8 cellular contexts compared by ENCODE assay signal in genomic region chr6:2733324-2733723, GRCh38. TPM values are rescaled to one million over a fixed set of nuclear protein-coding genes. Genes with fewer than 3 reads are reported as not detected.
DNase-seq lines count a peak whose midpoint lies in the region; ATAC-seq, FAIRE-seq and TF ChIP-seq lines count a peak whose summit lies in the region.

No MANE protein-coding gene starts in this region.

- no peak overlapping the region for H3K4me2 ChIP-seq in GM12878 (ENCODE audit: control insufficient read depth, insufficient read depth)

- H3K9ac ChIP-seq in GM12878 (ENCODE audit: control insufficient read depth, insufficient read depth, low read length) = no peak overlapping the region
- H3K9ac ChIP-seq in endodermal cell (ENCODE audit: extremely low read depth, low read length, poor library complexity, severe bottlenecking) = no peak overlapping the region

- no peaks in the 10 kb centered on the region for H3K79me2 ChIP-seq in GM12878 (ENCODE audit: control insufficient read depth, insufficient read depth, low read length)

- CTCF ChIA-PET in GM12878 (lab: Yijun Ruan, JAX) (interaction anchor here (0.5 to 2.6 kb wide), 3 partner anchors 17 to 289 kb away, joined by 3 to 23 read pairs (median 7); partner anchors contain the start of gene MYLK4), HEK293T (lab: Yijun Ruan, JAX) (interaction anchor here (0.8 kb wide), 1 partner anchor 13 kb away, joined by 3 read pairs; no protein-coding TSS in a partner anchor)

- in situ Hi-C loops in GM12878 (cut with MboI) = no loop called here
- in situ Hi-C loops in ACHN (cut with HindIII; ENCODE audit: low pct_ligation_motif_present, low pct_unique_long_range_greater_than_20kb, low sequenced_read_pairs) = no loop called here

- H3K27me3 Mint-ChIP-seq in endodermal cell (ENCODE audit: insufficient read depth) = peaks cover 3% of the 10 kb centered on the region

- TF ChIP-seq CTCF in GM12864 (IDR thresholded peaks at IDR 0.05; ENCODE audit: low read depth, low read length, missing control alignments) = no peak
- no peak for TF ChIP-seq CTCF in GM12878 (IDR thresholded peaks at IDR 0.05 in 2 of 3, conservative IDR thresholded peaks at IDR 0.05 in 1 of 3; ENCODE audit: control insufficient read depth in 2 of 3, extremely low read depth in 1 of 3, insufficient read depth in 1 of 3, low read depth in 3 of 3, low read length in 3 of 3)
- no peak for TF ChIP-seq CTCF in psoas muscle (IDR thresholded peaks at IDR 0.05)
- TF ChIP-seq CTCF in endodermal cell (conservative IDR thresholded peaks at IDR 0.05) = no peak

- SMC1A ChIA-PET in GM12878 (lab: Charles Lee; ENCODE audit: uncharacterized antibody, unreplicated experiment) = interaction anchor here (0.8 to 4.0 kb wide), 5 partner anchors 10 to 99 kb away, joined by 3 to 19 read pairs (median 4); partner anchors contain the start of gene MYLK4

- DNase-seq in GM12864 (ENCODE audit: low read depth) (peak; percentile 56), LHCN-M2 (ENCODE audit: low read depth) (peak; percentile 28), GM12878 (ENCODE audit: low read depth, low spot score) (peak; percentile 84), psoas muscle (peak; percentile 52 to 80), ACHN (no peak), endodermal cell (no peak), HEK293T (ENCODE audit: extremely low spot score) (no peak)

- H3K4me3 Mint-ChIP-seq in endodermal cell = no peak overlapping the region

- H3K4me3 ChIP-seq in GM12864 (ENCODE audit: low read depth, low read length) = no peak overlapping the region
- no peak overlapping the region for H3K4me3 ChIP-seq in GM12878
- H3K4me3 ChIP-seq in psoas muscle = peak overlapping the region; percentile 27
- no peak overlapping the region for H3K4me3 ChIP-seq in endodermal cell (ENCODE audit: low read length)

- H3K9me3 Mint-ChIP-seq in endodermal cell = no peaks in the 10 kb centered on the region

- POLR2A ChIA-PET in GM12878 (lab: Charles Lee) (no interaction called here), HEK293T (lab: Yijun Ruan, JAX) (interaction anchor here (0.9 kb wide), 1 partner anchor 32 kb away, joined by 3 read pairs; the partner anchor contains the start of gene WRNIP1)

- TF ChIP-seq RAD21 in GM12878 (IDR thresholded peaks at IDR 0.05; ENCODE audit: insufficient read depth, low read depth, low read length) = no peak

- ATAC-seq in GM21576 (IDR thresholded peaks at IDR 0.05; ENCODE audit: unreplicated experiment) (peak; percentile 96), GM12878 (peak; percentile 98), psoas muscle (peak; percentile 63 to 77 (median 71))

- H3K4me1 Mint-ChIP-seq in endodermal cell = peaks cover 41% of the 10 kb centered on the region

- no peak for TF ChIP-seq POLR2A in GM12878 (IDR thresholded peaks at IDR 0.05; ENCODE audit: low read depth, low read length)

- H3K36me3 Mint-ChIP-seq in endodermal cell (ENCODE audit: low read depth) = no peaks in the 10 kb centered on the region

- peaks cover 0 to 1% of the 10 kb centered on the region in 2 experiments; a peak in 1 of 4 replicates for H3K27me3 ChIP-seq in GM12878 (replicated peaks in 1 of 2; ENCODE audit: control insufficient read depth in 2 of 2, insufficient read depth in 2 of 2, low read length in 1 of 2)
- no peaks in the 10 kb centered on the region for H3K27me3 ChIP-seq in psoas muscle (ENCODE audit: insufficient read depth in 3 of 3, low read length in 2 of 3)
- H3K27me3 ChIP-seq in endodermal cell (ENCODE audit: control insufficient read depth, insufficient read depth, low read length, poor library complexity, severe bottlenecking) = no peaks in the 10 kb centered on the region

- H2AFZ ChIP-seq in GM12878 (ENCODE audit: control insufficient read depth, low read depth, low read length) = no peak overlapping the region; the same call in 1 of the 2 replicates

- WGBS in GM12878 (ENCODE audit: insufficient coverage, insufficient replicate concordance, low lambda C conversion rate, missing lambda C conversion rate) = 9% methylated on average over 5 of the region's 5 CpGs
- WGBS in psoas muscle, 3 donors = 32 to 80% (median 42%) methylated on average over 5 of the region's 5 CpGs
- 88 to 97% methylated on average over 2 to 4 of the region's 5 CpGs for WGBS in endodermal cell (ENCODE audit: insufficient coverage in 1 of 2, insufficient read length in 1 of 2), 2 experiments

- peak in 1 of 2 experiments; percentile 23; a peak in 2 of 4 replicates for TF ChIP-seq EP300 in GM12878 (IDR thresholded peaks at IDR 0.05; ENCODE audit: borderline replicate concordance in 1 of 2, control insufficient read depth in 1 of 2, low read depth in 2 of 2, low read length in 2 of 2)

- RAD21 ChIA-PET in GM12878 (lab: Charles Lee; ENCODE audit: unreplicated experiment) = interaction anchor here (1.1 to 1.5 kb wide), 2 partner anchors 17 to 113 kb away, joined by 3 read pairs; partner anchors contain the start of gene MYLK4

- H4K20me1 ChIP-seq in GM12878 (ENCODE audit: control insufficient read depth, insufficient read depth) = no peaks in the 10 kb centered on the region

- H3K27ac ChIP-seq in GM12878 (ENCODE audit: control insufficient read depth, insufficient read depth) (no peak overlapping the region), psoas muscle (peak overlapping the region; percentile 81), endodermal cell (ENCODE audit: low read depth, low read length) (no peak overlapping the region)

- BruUV-seq in GM12878 (replicated peaks; lab: Mats Ljungman, UMichigan) = no TSS peak

- H3K4me1 ChIP-seq in GM12878 (ENCODE audit: control insufficient read depth, insufficient read depth, low read length) = 0 out of 2 replicates have a peak, but pooled peaks cover 2% of the 10 kb centered on the region
- H3K4me1 ChIP-seq in psoas muscle = peaks cover 34% of the 10 kb centered on the region
- peaks cover 19% of the 10 kb centered on the region for H3K4me1 ChIP-seq in endodermal cell (ENCODE audit: control insufficient read depth, insufficient read depth, low read length)

- H3K27ac Mint-ChIP-seq in endodermal cell = no peak overlapping the region

- peak; percentile 7 for FAIRE-seq in GM12878 (lab: Jason Lieb, UNC)

- no peaks in the 10 kb centered on the region; the same call in 2 of the 3 replicates for H3K9me3 ChIP-seq in GM12878 (replicated peaks; ENCODE audit: control insufficient read depth, insufficient read depth, low read length)
- no peaks in the 10 kb centered on the region for H3K9me3 ChIP-seq in psoas muscle
- H3K9me3 ChIP-seq in endodermal cell (ENCODE audit: control insufficient read depth, low read length) = no peaks in the 10 kb centered on the region

- no peaks in the 10 kb centered on the region for H3K36me3 ChIP-seq in GM12878 (ENCODE audit: control insufficient read depth in 2 of 2, insufficient read depth in 2 of 2, low read length in 1 of 2)
- peaks cover 0 to 5% of the 10 kb centered on the region in 2 donors for H3K36me3 ChIP-seq in psoas muscle (ENCODE audit: insufficient read depth in 1 of 2, low read depth in 1 of 2)
- H3K36me3 ChIP-seq in endodermal cell (ENCODE audit: control insufficient read depth, insufficient read depth, low read length) = no peaks in the 10 kb centered on the region

- intact Hi-C loops in GM12878 (cut with micrococcal nuclease; ENCODE audit: unreplicated experiment) (no loop called here), psoas muscle (cut with DNase I) (no loop called here)

RNA-seq across cellular contexts. Expression of gene MYLK4, which starts 17.4 kb away (rescaled TPM):
- 0.26 and 0.40 TPM in 2 replicates for total RNA-seq in LHCN-M2 (2014; rRNA removed)
- 0.10 TPM for polyA plus RNA-seq in LHCN-M2 (2012)
- 0.07 and 0.08 TPM in 2 replicates for total RNA-seq in GM12878 (2013; cell fraction: nucleolus; rRNA removed)
- under 0.01 TPM in 2 replicates for total RNA-seq in GM12878 (2014; rRNA removed)
- total RNA-seq in GM12878 (2014; rRNA removed; fragmentation: Illumina TruSeq; extraction: Trizol) = 0.04 and 0.09 TPM in 2 replicates
- 0.05 TPM in 2 replicates for total RNA-seq in GM12878 (2021)
- polyA plus RNA-seq in GM12878 (2011; ENCODE audit: low read depth) = not detected
- 0.05 and 0.06 TPM in 2 replicates for polyA plus RNA-seq in GM12878 (2011; rRNA removed)
- 0.03 and 0.04 TPM in 2 replicates for polyA plus RNA-seq in GM12878 (2011; cell fraction: cytosol; rRNA removed)
- polyA plus RNA-seq in GM12878 (2011; cell fraction: nucleus; rRNA removed) = 0.15 TPM in 2 replicates
- polyA plus RNA-seq in GM12878 (2012) = 0.07 TPM in 2 replicates
- polyA plus RNA-seq in GM12878 (2014; fragmentation: Illumina TruSeq; extraction: Trizol) = 0.06 and 0.11 TPM in 2 replicates
- under 1 TPM; under 0.01 to 0.05 TPM for polyA plus RNA-seq in GM12878 (2014; fragmentation: Nextera tagmentation; extraction: Ambion mirVana)
- 0.03 and 0.09 TPM in 2 replicates for polyA plus RNA-seq in GM12878 (2014; rRNA removed)
- under 1 TPM in 1 of 2 experiments, not detected in 1; 0.09 TPM for polyA plus RNA-seq in GM12878 (2016; fragmentation: Nextera tagmentation; extraction: Ambion mirVana)
- 0.05 TPM in 1 of 2 replicates, not detected in the other for polyA minus RNA-seq in GM12878 (2011; rRNA and poly(A)+ RNA removed)
- not detected in 2 replicates for polyA minus RNA-seq in GM12878 (2011; cell fraction: cytosol; rRNA and poly(A)+ RNA removed)
- 0.10 TPM in 1 of 2 replicates, not detected in the other for polyA minus RNA-seq in GM12878 (2011; cell fraction: nucleus; rRNA and poly(A)+ RNA removed)
- 10 to 100 TPM in 1 of 4 donors, 1 to 10 TPM in 3; 1.2 to 23.4 (median 2.2) TPM for total RNA-seq in psoas muscle
- polyA plus RNA-seq in psoas muscle = 100 to 1,000 TPM in 1 of 3 donors, 10 to 100 TPM in 1, under 1 TPM in 1; 0.09 to 143 (median 30.0) TPM
- total RNA-seq in endodermal cell = under 1 TPM; 0.18 to 0.20 TPM
- 0.21 TPM for polyA plus RNA-seq in endodermal cell (2013, experiment 1 of 2)
- polyA plus RNA-seq in endodermal cell (2013, experiment 2 of 2) = 0.08 TPM

RNA-seq across cellular contexts. Expression of gene WRNIP1, which starts 31.9 kb away (rescaled TPM):
- 66.4 and 75.0 TPM in 2 replicates for total RNA-seq in LHCN-M2 (2014; rRNA removed)
- 26.8 TPM for polyA plus RNA-seq in LHCN-M2 (2012)
- total RNA-seq in GM12878 (2013; cell fraction: nucleolus; rRNA removed) = 21.8 and 24.7 TPM in 2 replicates
- 26.2 and 29.6 TPM in 2 replicates for total RNA-seq in GM12878 (2014; rRNA removed)
- 23.1 and 23.5 TPM in 2 replicates for total RNA-seq in GM12878 (2014; rRNA removed; fragmentation: Illumina TruSeq; extraction: Trizol)
- total RNA-seq in GM12878 (2021) = 24.9 and 25.1 TPM in 2 replicates
- 8.4 TPM for polyA plus RNA-seq in GM12878 (2011; ENCODE audit: low read depth)
- 25.0 and 30.5 TPM in 2 replicates for polyA plus RNA-seq in GM12878 (2011; rRNA removed)
- 39.8 and 46.6 TPM in 2 replicates for polyA plus RNA-seq in GM12878 (2011; cell fraction: cytosol; rRNA removed)
- polyA plus RNA-seq in GM12878 (2011; cell fraction: nucleus; rRNA removed) = 40.1 and 56.2 TPM in 2 replicates
- polyA plus RNA-seq in GM12878 (2012) = 19.7 TPM in 2 replicates
- polyA plus RNA-seq in GM12878 (2014; fragmentation: Illumina TruSeq; extraction: Trizol) = 17.8 and 30.2 TPM in 2 replicates
- polyA plus RNA-seq in GM12878 (2014; fragmentation: Nextera tagmentation; extraction: Ambion mirVana) = 10 to 100 TPM in 1 of 2 experiments, 1 to 10 TPM in 1; 9.3 to 13.6 TPM
- 28.2 and 29.8 TPM in 2 replicates for polyA plus RNA-seq in GM12878 (2014; rRNA removed)
- 10 to 100 TPM; 13.1 to 14.2 TPM for polyA plus RNA-seq in GM12878 (2016; fragmentation: Nextera tagmentation; extraction: Ambion mirVana)
- 21.8 and 30.3 TPM in 2 replicates for polyA minus RNA-seq in GM12878 (2011; rRNA and poly(A)+ RNA removed)
- 7.9 and 9.1 TPM in 2 replicates for polyA minus RNA-seq in GM12878 (2011; cell fraction: cytosol; rRNA and poly(A)+ RNA removed)
- polyA minus RNA-seq in GM12878 (2011; cell fraction: nucleus; rRNA and poly(A)+ RNA removed) = 17.0 and 27.7 TPM in 2 replicates
- 10 to 100 TPM; 26.5 to 53.3 (median 41.3) TPM for total RNA-seq in psoas muscle
- polyA plus RNA-seq in psoas muscle = 10 to 100 TPM; 38.0 to 73.9 (median 56.4) TPM
- total RNA-seq in endodermal cell = 10 to 100 TPM; 30.8 to 33.2 TPM
- polyA plus RNA-seq in endodermal cell (2013, experiment 1 of 2) = 29.7 TPM
- 28.8 TPM for polyA plus RNA-seq in endodermal cell (2013, experiment 2 of 2)

Comparison
In these comparisons a context has a peak if more than half of its experiments do, and no peak if none do; other contexts are left out.
1. DNase-seq: peak in GM12864 (single experiment), LHCN-M2 (single experiment), GM12878 (single experiment) and psoas muscle (2 of 2); none in ACHN (single experiment), endodermal cell (single experiment) and HEK293T (single experiment).
2. Peak in every context shown above with its lines, with median percentiles within 50 percentile points of each other: ATAC-seq.